1 cellular context compared by ENCODE assay signal in the genomic region with DNA sequence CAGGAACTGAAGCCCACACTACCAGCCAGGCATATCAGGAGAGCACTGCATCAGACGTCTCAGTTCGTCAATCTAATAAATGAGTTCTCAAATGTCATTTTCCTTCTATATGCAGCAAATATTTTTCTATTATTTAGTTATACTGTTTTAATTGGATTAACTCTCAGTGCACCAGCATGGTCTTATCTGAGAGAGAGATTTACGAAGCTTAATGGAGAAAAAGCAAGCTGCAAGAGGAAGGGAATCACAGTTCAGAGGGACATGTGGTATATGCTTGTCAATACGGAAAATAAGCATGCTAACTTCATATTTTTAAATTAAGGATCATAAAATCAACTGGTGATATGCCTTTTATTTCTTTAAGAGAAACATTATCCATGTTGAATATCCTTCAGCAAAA.
A peak's percentile ranks its signal among the peaks of the same experiment; 100 is the strongest.
TF ChIP-seq lines count a peak whose summit lies in the region.

No MANE protein-coding gene starts in this region.

TF ChIP-seq in SK-N-SH treated with all-trans-retinoic acid at 6 μM for 48 hours, 23 proteins besides CTCF, POLR2A, EP300 and RAD21 (continued from another document):
- TF ChIP-seq TCF4 (CRISPR knock-in tag; IDR thresholded peaks at IDR 0.05; ENCODE audit: borderline replicate concordance) (peak; percentile 75), CSDC2 (CRISPR knock-in tag; IDR thresholded peaks at IDR 0.05) (no peak), ZFP30 (CRISPR knock-in tag; IDR thresholded peaks at IDR 0.05) (no peak), SNAI2 (CRISPR knock-in tag; IDR thresholded peaks at IDR 0.05) (0 out of 2 replicates have a peak, but pooled peaks have one; percentile 18)
- TF ChIP-seq, protein P1, sequence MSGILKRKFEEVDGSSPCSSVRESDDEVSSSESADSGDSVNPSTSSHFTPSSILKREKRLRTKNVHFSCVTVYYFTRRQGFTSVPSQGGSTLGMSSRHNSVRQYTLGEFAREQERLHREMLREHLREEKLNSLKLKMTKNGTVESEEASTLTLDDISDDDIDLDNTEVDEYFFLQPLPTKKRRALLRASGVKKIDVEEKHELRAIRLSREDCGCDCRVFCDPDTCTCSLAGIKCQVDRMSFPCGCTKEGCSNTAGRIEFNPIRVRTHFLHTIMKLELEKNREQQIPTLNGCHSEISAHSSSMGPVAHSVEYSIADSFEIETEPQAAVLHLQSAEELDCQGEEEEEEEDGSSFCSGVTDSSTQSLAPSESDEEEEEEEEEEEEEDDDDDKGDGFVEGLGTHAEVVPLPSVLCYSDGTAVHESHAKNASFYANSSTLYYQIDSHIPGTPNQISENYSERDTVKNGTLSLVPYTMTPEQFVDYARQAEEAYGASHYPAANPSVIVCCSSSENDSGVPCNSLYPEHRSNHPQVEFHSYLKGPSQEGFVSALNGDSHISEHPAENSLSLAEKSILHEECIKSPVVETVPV (CRISPR knock-in tag; IDR thresholded peaks at IDR 0.05), result 0 out of 2 replicates have a peak, but pooled peaks have one; percentile 8
